13 cellular contexts compared by ENCODE assay signal in the genomic region with DNA sequence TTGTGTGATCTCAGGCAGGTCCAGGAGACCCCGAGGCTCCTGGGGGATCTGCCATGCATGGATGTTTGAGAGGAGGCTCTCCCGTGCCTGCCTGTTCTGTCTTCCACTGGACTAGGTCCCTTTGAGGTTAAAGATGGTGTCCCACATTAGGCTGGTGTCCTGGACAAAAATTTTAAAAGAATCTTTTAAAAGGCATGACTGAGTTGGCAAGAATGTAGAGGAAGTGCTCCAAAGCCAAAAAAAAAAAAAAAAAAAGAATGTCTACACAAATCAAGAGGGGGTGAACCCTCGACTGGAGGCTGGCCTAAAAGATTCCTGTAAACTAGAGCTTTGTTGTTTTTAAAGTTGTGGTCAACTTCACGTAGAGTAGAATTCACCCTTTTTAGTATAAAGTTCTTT. TPM values are rescaled to one million over a fixed set of nuclear protein-coding genes. Genes with fewer than 3 reads are reported as not detected.
A peak's percentile ranks its signal among the peaks of the same experiment; 100 is the strongest.
DNase-seq lines count a peak whose midpoint lies in the region; ATAC-seq and TF ChIP-seq lines count a peak whose summit lies in the region.
"Had no signal": no experiment of that assay in that cellular context is flagged by ENCODE, and none has a peak within 500 bp of the region (broad histone marks: within the 10 kb centered on the region; RNA-seq: fewer than 3 reads in every experiment).

No MANE protein-coding gene starts in this region.

- CTCF ChIA-PET in SK-N-SH (lab: Yijun Ruan, JAX) = interaction anchor here (1.0 to 2.1 kb wide), 5 partner anchors 21 to 68 kb away, joined by 3 to 7 read pairs (median 4); no protein-coding TSS in a partner anchor

- H3K9me2 ChIP-seq in SK-N-SH = no peaks in the 10 kb centered on the region

- H3K4me2 ChIP-seq in SK-N-SH = peak overlapping the region; percentile 70
- peak overlapping the region; percentile 53 for H3K4me2 ChIP-seq in smooth muscle cell

- TF ChIP-seq POLR2A in suprapubic skin (IDR thresholded peaks at IDR 0.05) = no peak

- DNase-seq in H4 (ENCODE audit: low spot score) (peak; percentile 82), SK-N-SH (no peak), fibroblast of peridontal ligament (ENCODE audit: extremely low read depth) (peak; percentile 83), smooth muscle cell (lab: John Stamatoyannopoulos, UW; ENCODE audit: unreplicated experiment) (no peak), aorta (no peak), suprapubic skin (ENCODE audit: low spot score in 2 of 2) (no peak), tibial artery (no peak)
- DNase-seq: activated T-cell treated with anti-CD3 and anti-CD28 coated beads, Interleukin-2, amount 50 U/mL, for 4 hours; NCI-H1436 treated with DMSO at 0.1 percent for 48 hours; NCI-H774 had no signal

- TF ChIP-seq EP300 in SK-N-SH (IDR thresholded peaks at IDR 0.05; ENCODE audit: borderline replicate concordance in 1 of 2, low read depth in 1 of 2, low read length in 1 of 2) (peak in 1 of 2 experiments; percentile 84; a peak in 2 of 4 replicates), suprapubic skin (IDR thresholded peaks at IDR 0.05) (no peak)

- H3K4me3 ChIP-seq in SK-N-SH (ENCODE audit: low read depth in 2 of 2, low read length in 1 of 2) (peak overlapping the region in 1 of 2 experiments; percentile 33; a peak in 1 of 4 replicates), smooth muscle cell (no peak overlapping the region), aorta (ENCODE audit: low read length in 2 of 2) (no peak overlapping the region), suprapubic skin (no peak overlapping the region), tibial artery (no peak overlapping the region)
- H3K4me3 ChIP-seq: right atrium auricular region had no signal

- POLR2A ChIA-PET in SK-N-SH (lab: Yijun Ruan, JAX) = no interaction called here

- H3K27ac ChIP-seq in SK-N-SH (ENCODE audit: low read depth in 2 of 2, low read length in 1 of 2) = peak overlapping the region; percentile 68 to 96; a peak in 3 of 4 replicates
- H3K27ac ChIP-seq in smooth muscle cell (ENCODE audit: low read depth) = peak overlapping the region; percentile 78
- H3K27ac ChIP-seq in aorta (ENCODE audit: low read depth in 1 of 2, low read length in 2 of 2) = no peak overlapping the region
- no peak overlapping the region for H3K27ac ChIP-seq in suprapubic skin
- no peak overlapping the region for H3K27ac ChIP-seq in tibial artery
- H3K27ac ChIP-seq: right atrium auricular region had no signal

- intact Hi-C loops in aorta (cut with DNase I) (no loop called here), tibial artery (cut with DNase I; ENCODE audit: low total_unique reads) (no loop called here)

- 5% methylated on average over 4 of the region's 4 CpGs for WGBS in SK-N-SH (ENCODE audit: low lambda C conversion rate)
- WGBS in smooth muscle cell (ENCODE audit: low lambda C conversion rate) = 26% methylated on average over 4 of the region's 4 CpGs
- WGBS in aorta, 2 donors = 33 to 39% methylated on average over 4 of the region's 4 CpGs
- WGBS in suprapubic skin = 26% methylated on average over 4 of the region's 4 CpGs

- H2AFZ ChIP-seq in SK-N-SH (ENCODE audit: low read depth) (peak overlapping the region; percentile 75), smooth muscle cell (ENCODE audit: low read depth) (peak overlapping the region; percentile 28)

- TF ChIP-seq CTCF in SK-N-SH (IDR thresholded peaks at IDR 0.05) (no peak), smooth muscle cell (IDR thresholded peaks at IDR 0.05; ENCODE audit: borderline replicate concordance, insufficient read depth, poor library complexity, severe bottlenecking) (no peak), suprapubic skin (IDR thresholded peaks at IDR 0.05) (no peak), tibial artery (IDR thresholded peaks at IDR 0.05) (no peak)

- no peak for TF ChIP-seq RAD21 in SK-N-SH (IDR thresholded peaks at IDR 0.05; ENCODE audit: low read length)

- H3K27me3 ChIP-seq in SK-N-SH (ENCODE audit: insufficient read depth) (no peaks in the 10 kb centered on the region), smooth muscle cell (ENCODE audit: low read depth) (no peaks in the 10 kb centered on the region), aorta (ENCODE audit: control insufficient read depth in 1 of 2, insufficient read depth in 2 of 2, low read length in 1 of 2) (no peaks in the 10 kb centered on the region), suprapubic skin (peaks cover 34% of the 10 kb centered on the region), tibial artery (peaks cover 0 to 20% of the 10 kb centered on the region in 2 donors)
- H3K27me3 ChIP-seq: right atrium auricular region had no signal

- no peaks in the 10 kb centered on the region for H3K79me2 ChIP-seq in SK-N-SH (ENCODE audit: insufficient read depth)
- no peaks in the 10 kb centered on the region for H3K79me2 ChIP-seq in smooth muscle cell (ENCODE audit: low read depth)

- peaks cover 25% of the 10 kb centered on the region for H3F3A ChIP-seq in SK-N-SH (replicated peaks; ENCODE audit: insufficient read depth)
- H3F3A ChIP-seq in smooth muscle cell (ENCODE audit: low read depth) = no peaks in the 10 kb centered on the region

- H3K4me1 ChIP-seq in SK-N-SH (ENCODE audit: control insufficient read depth in 1 of 2, insufficient read depth in 2 of 2, low read depth in 1 of 2, low read length in 1 of 2) (peaks cover 7 to 19% of the 10 kb centered on the region in 2 experiments; a peak in 3 of 4 replicates), smooth muscle cell (ENCODE audit: low read depth) (no peaks in the 10 kb centered on the region), aorta (ENCODE audit: control insufficient read depth in 1 of 2, insufficient read depth in 2 of 2, low read length in 2 of 2) (no peaks in the 10 kb centered on the region), suprapubic skin (no peaks in the 10 kb centered on the region), tibial artery (peaks cover 0 to 4% (median 0%) of the 10 kb centered on the region in 4 donors)
- H3K4me1 ChIP-seq: right atrium auricular region had no signal

- ATAC-seq in aorta (ENCODE audit: low FRiP score) (no peak), HG03457 (IDR thresholded peaks at IDR 0.05; ENCODE audit: unreplicated experiment) (no peak)
- ATAC-seq: activated T-cell treated with anti-CD3 and anti-CD28 coated beads, Interleukin-2, amount 50 U/mL, for 4 hours had no signal

- H3K9me3 ChIP-seq in SK-N-SH (no peaks in the 10 kb centered on the region), smooth muscle cell (replicated peaks; ENCODE audit: low read depth) (no peaks in the 10 kb centered on the region), aorta (ENCODE audit: control insufficient read depth, low read length) (peaks cover 1% of the 10 kb centered on the region), suprapubic skin (no peaks in the 10 kb centered on the region), tibial artery (no peaks in the 10 kb centered on the region)
- H3K9me3 ChIP-seq: right atrium auricular region had no signal

- H4K20me1 ChIP-seq in SK-N-SH (ENCODE audit: insufficient read depth) (no peaks in the 10 kb centered on the region), smooth muscle cell (ENCODE audit: low read depth) (no peaks in the 10 kb centered on the region)

- H3K36me3 ChIP-seq in SK-N-SH (replicated peaks in 1 of 2; ENCODE audit: control insufficient read depth in 1 of 2, insufficient read depth in 2 of 2, low read length in 1 of 2) (no peaks in the 10 kb centered on the region), smooth muscle cell (ENCODE audit: low read depth) (no peaks in the 10 kb centered on the region), aorta (ENCODE audit: control insufficient read depth in 1 of 2, insufficient read depth in 2 of 2, low read length in 1 of 2) (no peaks in the 10 kb centered on the region), suprapubic skin (no peaks in the 10 kb centered on the region), tibial artery (no peaks in the 10 kb centered on the region)
- H3K36me3 ChIP-seq: right atrium auricular region had no signal

- peak overlapping the region; percentile 74 for H3K9ac ChIP-seq in SK-N-SH
- peak overlapping the region; percentile 2 for H3K9ac ChIP-seq in smooth muscle cell (ENCODE audit: low read depth)

TF ChIP-seq in SK-N-SH, 30 proteins besides CTCF, POLR2A, EP300 and RAD21 (continues in another document):
- TF ChIP-seq MXI1 (IDR thresholded peaks at IDR 0.05; ENCODE audit: low read depth, low read length) = no peak
- no peak for TF ChIP-seq EZH2phosphoT487 (IDR thresholded peaks at IDR 0.05; ENCODE audit: borderline replicate concordance, low read depth)
- no peak for TF ChIP-seq TAF1 (IDR thresholded peaks at IDR 0.05; ENCODE audit: borderline replicate concordance, low read depth, low read length)
- TF ChIP-seq TEAD4 (IDR thresholded peaks at IDR 0.05; ENCODE audit: borderline replicate concordance, insufficient read depth) = peak; percentile 53; the same call in 1 of the 2 replicates
- no peak for TF ChIP-seq POLR2AphosphoS5 (IDR thresholded peaks at IDR 0.05; ENCODE audit: low read depth, low read length)
- no peak for TF ChIP-seq GATA2 (CRISPR knock-in tag; IDR thresholded peaks at IDR 0.05)
- TF ChIP-seq MEF2A (IDR thresholded peaks at IDR 0.05; ENCODE audit: borderline replicate concordance, low read depth) = no peak
- peak; percentile 68; the same call in 1 of the 2 replicates for TF ChIP-seq NFIC (IDR thresholded peaks at IDR 0.05; ENCODE audit: borderline replicate concordance)

RNA-seq across cellular contexts. Expression of gene PADI1, which starts 36.4 kb away (rescaled TPM):
- total RNA-seq in H4 (2014; rRNA removed; shearing (Covaris generic)) = 0.02 and 1.0 TPM in 2 replicates
- 0.26 and 0.62 TPM in 2 replicates for polyA plus RNA-seq in SK-N-SH (2012; rRNA removed)
- polyA plus RNA-seq in SK-N-SH (2012; cell fraction: cytosol; rRNA removed) = 0.28 and 0.29 TPM in 2 replicates
- polyA plus RNA-seq in SK-N-SH (2012; cell fraction: nucleus; rRNA removed) = 1.3 and 1.4 TPM in 2 replicates
- total RNA-seq in smooth muscle cell = 1.7 TPM in 1 of 2 replicates, not detected in the other
- not detected in 2 replicates for polyA plus RNA-seq in smooth muscle cell
- total RNA-seq in aorta = not detected
- polyA plus RNA-seq in aorta = under 1 TPM; 0.05 to 0.13 TPM
- 10 to 100 TPM in 1 of 4 donors, 1 to 10 TPM in 3; 4.0 to 57.3 (median 9.1) TPM for total RNA-seq in suprapubic skin
- total RNA-seq: activated T-cell treated with anti-CD3 and anti-CD28 coated beads, Interleukin-2, amount 50 U/mL, for 4 hours; right atrium auricular region; subcutaneous adipose tissue had no signal

RNA-seq across cellular contexts. Expression of gene PADI2, which starts 49.2 kb away (rescaled TPM):
- total RNA-seq in H4 (2014; rRNA removed; shearing (Covaris generic)) = 0.08 and 0.12 TPM in 2 replicates
- 0.52 and 0.58 TPM in 2 replicates for polyA plus RNA-seq in SK-N-SH (2012; rRNA removed)
- polyA plus RNA-seq in SK-N-SH (2012; cell fraction: cytosol; rRNA removed) = 0.42 and 0.59 TPM in 2 replicates
- polyA plus RNA-seq in SK-N-SH (2012; cell fraction: nucleus; rRNA removed) = 1.2 and 1.4 TPM in 2 replicates
- not detected in 2 replicates for total RNA-seq in smooth muscle cell
- polyA plus RNA-seq in smooth muscle cell = not detected in 2 replicates
- total RNA-seq in aorta = 1 to 10 TPM; 1.8 to 2.2 TPM
- 1 to 10 TPM in 1 of 2 donors, under 1 TPM in 1; 0.87 to 2.9 TPM for polyA plus RNA-seq in aorta
- total RNA-seq in suprapubic skin = 10 to 100 TPM; 15.4 to 27.2 (median 18.6) TPM

Comparison
In these comparisons a context has a peak if more than half of its experiments do, and no peak if none do; other contexts are left out.
1. DNase-seq: peak in H4 (single experiment) and fibroblast of peridontal ligament (single experiment); none in SK-N-SH (single experiment), smooth muscle cell (single experiment), aorta (0 of 2), suprapubic skin (0 of 2) and tibial artery (0 of 2).
2. H3K27ac ChIP-seq: peak in SK-N-SH (2 of 2) and smooth muscle cell (single experiment); none in aorta (0 of 2), suprapubic skin (single experiment) and tibial artery (0 of 2).
3. RNA of gene PADI2, which starts 49.2 kb away (total RNA-seq): 15.4 to 27.2 TPM in suprapubic skin; 1.8 to 2.2 TPM in aorta, 0.08 to 0.12 TPM in H4 and not detected in smooth muscle cell; every median in the first group is over 4 times any median in the second.